Comparison of ENCODE assay signal across 8 cellular contexts in the genomic region with DNA sequence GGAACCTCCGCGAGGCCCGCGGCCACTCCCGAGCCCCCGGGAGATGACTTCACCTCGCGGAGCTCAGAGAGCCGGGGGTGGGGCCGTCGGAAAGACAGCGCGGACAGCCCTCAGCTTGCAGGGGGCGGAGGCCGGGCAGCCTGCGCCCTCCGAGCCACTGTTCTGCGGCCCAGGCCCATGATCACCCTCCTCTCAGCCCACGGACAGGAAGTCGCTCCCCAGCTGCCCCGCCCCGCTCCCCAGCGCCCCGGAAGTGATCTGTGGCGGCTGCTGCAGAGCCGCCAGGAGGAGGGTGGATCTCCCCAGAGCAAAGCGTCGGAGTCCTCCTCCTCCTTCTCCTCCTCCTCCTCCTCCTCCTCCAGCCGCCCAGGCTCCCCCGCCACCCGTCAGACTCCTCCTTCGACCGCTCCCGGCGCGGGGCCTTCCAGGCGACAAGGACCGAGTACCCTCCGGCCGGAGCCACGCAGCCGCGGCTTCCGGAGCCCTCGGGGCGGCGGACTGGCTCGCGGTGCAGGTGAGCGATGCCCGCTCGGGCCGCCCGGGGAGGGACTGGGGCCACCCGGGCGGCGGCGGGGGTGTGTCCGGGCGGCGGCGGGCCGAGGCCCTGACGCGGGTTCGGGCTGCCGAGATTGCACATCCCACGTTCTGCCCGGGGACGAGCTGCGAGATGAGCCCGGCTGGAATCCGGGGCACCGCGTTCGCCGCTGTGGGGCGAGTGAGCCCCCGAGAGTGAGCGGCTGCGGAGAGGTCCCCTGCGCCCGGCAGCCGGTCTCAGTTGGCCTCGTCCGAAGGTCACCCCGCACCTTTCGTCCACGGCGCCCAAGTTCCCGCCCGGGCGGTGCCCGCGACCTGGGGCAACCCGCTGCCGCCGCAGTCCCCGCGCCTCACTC. TPM values are rescaled to one million over a fixed set of nuclear protein-coding genes. Genes with fewer than 3 reads are reported as not detected.
DNase-seq lines count a peak whose midpoint lies in the region; ATAC-seq and TF ChIP-seq lines count a peak whose summit lies in the region.

Gene RALA, plus strand, starts transcription at position 261 of the 890 bp plus-strand sequence. CDS start 63,096 bp downstream, outside the sequence.

- ATAC-seq in GM19351 (IDR thresholded peaks at IDR 0.05; ENCODE audit: unreplicated experiment): peak; percentile 88
- peak; percentile 91 for ATAC-seq in HG03520 (IDR thresholded peaks at IDR 0.05; ENCODE audit: unreplicated experiment)
- peak; percentile 97 for ATAC-seq in left lung

- H3K36me3 ChIP-seq in left lung: no peaks in the 10 kb centered on the region

- H3K27me3 ChIP-seq in left lung: no peaks in the 10 kb centered on the region

- peaks cover 14 to 54% of the 10 kb centered on the region in 2 donors for H3K4me1 ChIP-seq in left lung

- TF ChIP-seq CTCF in C4-2B (conservative IDR thresholded peaks at IDR 0.05): no peak
- TF ChIP-seq CTCF in left lung (IDR thresholded peaks at IDR 0.05): no peak

- H3K9me3 Mint-ChIP-seq in dendritic cell treated with granulocyte-macrophage colony-stimulating factor and Interleukin-4, amounts not matched to agents 40 ng/mL and 50 ng/mL, for 4 days: no peaks in the 10 kb centered on the region

- H3K27ac ChIP-seq in C4-2B (peak within 1 kb of the TSS; percentile 92), left lung (peak within 1 kb of the TSS; percentile 91 to 93)

- H3K4me3 Mint-ChIP-seq in dendritic cell treated with granulocyte-macrophage colony-stimulating factor and Interleukin-4, amounts not matched to agents 40 ng/mL and 50 ng/mL, for 4 days: peak within 1 kb of the TSS; percentile 82

- H3K27ac Mint-ChIP-seq in dendritic cell treated with granulocyte-macrophage colony-stimulating factor and Interleukin-4, amounts not matched to agents 40 ng/mL and 50 ng/mL, for 4 days: peak within 1 kb of the TSS; percentile 94

- peak within 1 kb of the TSS; percentile 89 to 91 for H3K4me3 ChIP-seq in left lung

- DNase-seq in NCI-H748 treated with DMSO at 0.1 percent for 48 hours (lab: John Stamatoyannopoulos, UW): peak; percentile 74
- DNase-seq in activated CD4-positive, alpha-beta T cell treated with anti-CD3 and anti-CD28 coated beads, Interleukin-2, amount 50 U/mL, for 4 hours: peak; percentile 87 to 89
- DNase-seq in left lung: peak; percentile 97 to 98
- peak; percentile 87 for DNase-seq in stimulated activated CD4-positive, alpha-beta T cell treated with anti-CD3 and anti-CD28 coated beads, Interleukin-2, amount 100 ng/mL, for 4 hours (ENCODE audit: low read depth)

- H3K27me3 Mint-ChIP-seq in dendritic cell treated with granulocyte-macrophage colony-stimulating factor and Interleukin-4, amounts not matched to agents 40 ng/mL and 50 ng/mL, for 4 days: no peaks in the 10 kb centered on the region

- H3K4me1 Mint-ChIP-seq in dendritic cell treated with granulocyte-macrophage colony-stimulating factor and Interleukin-4, amounts not matched to agents 40 ng/mL and 50 ng/mL, for 4 days (ENCODE audit: low read depth): peaks cover 45% of the 10 kb centered on the region

- intact Hi-C loops in dendritic cell treated with granulocyte-macrophage colony-stimulating factor and Interleukin-4, amounts not matched to agents 40 ng/mL and 50 ng/mL, for 4 days (cut with micrococcal nuclease): loop anchor here (2.0 to 10.0 kb wide), 4 partner anchors 35 to 511 kb away; partner anchors contain the start of genes MPLKIP and SUGCT
- intact Hi-C loops in left lung (cut with DNase I): no loop called here

- no peaks in the 10 kb centered on the region for H3K9me3 ChIP-seq in left lung

- peaks cover 13% of the 10 kb centered on the region for H3K36me3 Mint-ChIP-seq in dendritic cell treated with granulocyte-macrophage colony-stimulating factor and Interleukin-4, amounts not matched to agents 40 ng/mL and 50 ng/mL, for 4 days (ENCODE audit: low read depth)

RNA-seq across cellular contexts. Expression of gene RALA, which starts in this region (rescaled TPM):
- total RNA-seq in left lung: 10 to 100 TPM; 45.8 to 46.6 TPM

Comparison
In these comparisons a context has a peak if more than half of its experiments do, and no peak if none do; other contexts are left out.
1. Peak in every context shown above with its lines: DNase-seq, ATAC-seq, H3K4me3 ChIP-seq and H3K27ac ChIP-seq.